ENCODE assay signal across 8 cellular contexts in the genomic region with DNA sequence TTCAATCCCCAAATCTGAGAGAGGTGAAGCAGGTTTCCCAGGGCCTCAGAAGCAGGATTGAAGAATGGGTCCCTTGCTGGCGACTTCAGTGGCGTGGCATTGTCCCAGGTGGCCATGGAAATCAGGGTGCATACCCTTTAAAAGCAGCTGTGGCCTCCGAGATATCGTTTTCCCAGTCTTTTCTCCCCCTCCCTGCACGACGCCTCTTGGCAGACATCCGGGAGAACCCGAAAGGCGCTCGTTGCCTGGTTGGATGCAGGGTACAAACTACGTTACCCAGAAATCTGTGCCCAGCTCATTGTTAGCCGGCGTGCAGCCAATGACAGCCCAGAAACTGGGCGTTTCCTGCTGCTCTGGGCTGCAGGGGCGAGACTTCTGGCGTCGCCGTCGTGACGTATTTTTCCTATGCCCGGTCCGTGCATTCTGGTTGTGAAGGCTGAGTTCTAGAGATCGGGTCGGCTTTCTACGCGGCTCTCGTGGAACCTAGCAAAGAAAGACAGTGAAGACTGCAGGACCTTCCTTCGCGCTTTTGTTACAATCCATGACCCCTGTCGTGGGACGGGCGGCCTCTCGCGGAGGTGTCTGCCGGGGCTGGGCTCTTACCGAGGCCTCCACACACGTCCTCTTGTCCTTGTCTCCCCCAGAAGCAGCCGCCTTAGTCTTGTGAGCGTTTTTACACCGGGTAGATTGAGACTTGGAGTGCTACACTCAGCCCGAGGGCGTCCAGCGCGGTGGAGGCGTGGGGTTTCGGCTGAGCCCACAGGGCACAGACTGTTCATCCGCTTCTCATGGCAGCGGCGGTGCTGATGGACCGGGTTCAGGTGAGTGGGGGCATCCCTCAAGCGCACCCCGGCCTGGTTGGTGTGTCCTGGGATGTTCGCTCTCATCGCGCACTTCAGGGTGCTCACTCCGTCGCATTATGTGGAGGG. TPM values are rescaled to one million over a fixed set of nuclear protein-coding genes. Genes with fewer than 3 reads are reported as not detected.
DNase-seq lines count a peak whose midpoint lies in the region; ATAC-seq and TF ChIP-seq lines count a peak whose summit lies in the region.

A gene (plus strand): TSS at position 395 of the 929 bp plus-strand sequence. CDS start 394 bp downstream, at position 789.

- H3K27me3 Mint-ChIP-seq in chondrocyte (ENCODE audit: low read depth): no peaks in the 10 kb centered on the region

- peaks cover 39% of the 10 kb centered on the region for H3K36me3 Mint-ChIP-seq in chondrocyte (ENCODE audit: low read depth)

- peak; percentile 93 for DNase-seq in AG08396 (ENCODE audit: low spot score)
- peak; percentile 100 for DNase-seq in NCI-H2227 treated with DMSO at 0.1 percent for 48 hours (lab: John Stamatoyannopoulos, UW)
- DNase-seq in activated CD4-positive, alpha-beta T cell treated with anti-CD3 and anti-CD28 coated beads for 1 hour: peak; percentile 75
- DNase-seq in chondrocyte (ENCODE audit: low spot score): peak; percentile 96
- DNase-seq in kidney glomerular epithelial cell (lab: John Stamatoyannopoulos, UW): peak; percentile 94
- peak; percentile 71 to 78 for DNase-seq in stimulated activated CD4-positive, alpha-beta T cell treated with anti-CD3 and anti-CD28 coated beads, Interleukin-15, amount 100 ng/mL, for 48 hours (ENCODE audit: low read depth in 2 of 2)

- TF ChIP-seq CTCF in chondrocyte (IDR thresholded peaks at IDR 0.05): no peak

- H3K4me3 Mint-ChIP-seq in chondrocyte (ENCODE audit: unreplicated experiment): peak within 1 kb of the TSS; percentile 93

- H3K4me1 Mint-ChIP-seq in chondrocyte (ENCODE audit: low read depth): peaks cover 37% of the 10 kb centered on the region

- ATAC-seq in GM18907 (IDR thresholded peaks at IDR 0.05; ENCODE audit: unreplicated experiment) (peak; percentile 93), HG03139 (IDR thresholded peaks at IDR 0.05; ENCODE audit: unreplicated experiment) (peak; percentile 96)

- peaks cover 14% of the 10 kb centered on the region for H3K9me3 Mint-ChIP-seq in chondrocyte (ENCODE audit: low read depth)

- peak within 1 kb of the TSS; percentile 96 for H3K27ac Mint-ChIP-seq in chondrocyte (ENCODE audit: unreplicated experiment)

RNA-seq across cellular contexts. Expression of the gene that starts here (rescaled TPM):
- total RNA-seq in chondrocyte: 7.5 to 9.6 TPM (median 8.0 TPM) in 3 replicates

Comparison
In these comparisons a context has a peak if more than half of its experiments do, and no peak if none do; other contexts are left out.
1. Peak in every context shown above with its lines: DNase-seq and ATAC-seq.